In the genomic region with DNA sequence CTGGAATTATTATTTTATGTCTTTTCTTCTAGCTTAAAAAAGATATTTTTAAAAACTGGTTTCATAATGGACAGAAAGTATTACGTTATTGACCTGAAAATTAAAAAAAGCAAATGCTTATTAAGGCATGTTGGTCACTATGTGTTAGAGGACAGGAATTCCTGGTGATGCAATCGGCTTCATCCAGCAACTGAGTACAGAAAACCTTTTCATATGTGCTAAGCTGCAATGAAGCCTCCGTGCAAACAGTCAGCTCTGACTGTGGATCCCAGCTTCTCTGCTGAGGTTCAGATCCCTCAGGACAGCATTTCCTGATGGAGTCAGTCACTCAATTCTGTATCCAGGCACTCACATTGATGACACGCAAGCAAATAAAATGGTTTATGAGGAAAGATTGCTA, we compare ENCODE assay signal across 22 cellular contexts. TPM values are rescaled to one million over a fixed set of nuclear protein-coding genes. Genes with fewer than 3 reads are reported as not detected.
"Had no signal": no experiment of that assay in that cellular context is flagged by ENCODE, and none has a peak within 500 bp of the region (broad histone marks: within the 10 kb centered on the region; RNA-seq: fewer than 3 reads in every experiment).

No MANE protein-coding gene starts in this region.

- H3K9me3 ChIP-seq: esophagus muscularis mucosa, left ventricle myocardium inferior, prostate gland, right lobe of liver, spleen, testis, upper lobe of left lung had no signal

- H3K27ac ChIP-seq: coronary artery, esophagus muscularis mucosa, left ventricle myocardium inferior, prostate gland, right lobe of liver, spleen, testis had no signal

- DNase-seq: activated CD4-positive, alpha-beta memory T cell treated with anti-CD3 and anti-CD28 coated beads, Interleukin-2, amount 10 ng/mL, durations not matched to agents 7 days and 5 days; activated CD4-positive, alpha-beta T cell treated with anti-CD3 and anti-CD28 coated beads for 48 hours; activated CD4-positive, CD25-positive, alpha-beta regulatory T cell; activated CD8-positive, alpha-beta memory T cell treated with anti-CD3 and anti-CD28 coated beads, Interleukin-2, amount 10 ng/mL, durations not matched to agents 7 days and 5 days; activated naive CD4-positive, alpha-beta T cell; activated naive CD8-positive, alpha-beta T cell treated with anti-CD3 and anti-CD28 coated beads, Interleukin-2, amount 10 ng/mL, durations not matched to agents 7 days and 5 days; anterior cingulate cortex; central memory CD4-positive, alpha-beta T cell; effector CD4-positive, alpha-beta T cell; hypothalamus; left ventricle myocardium inferior; naive thymus-derived CD8-positive, alpha-beta T cell; right lobe of liver; spleen; stimulated activated CD4-positive, alpha-beta T cell treated with anti-CD3 and anti-CD28 coated beads, Interleukin-4, amount 100 ng/mL, for 4 hours; T-helper 1 cell; T-helper 9 cell; testis; upper lobe of left lung had no signal

- H3K4me1 ChIP-seq: esophagus muscularis mucosa, left ventricle myocardium inferior, prostate gland, testis, upper lobe of left lung had no signal

- H3K4me3 ChIP-seq: coronary artery, esophagus muscularis mucosa, left ventricle myocardium inferior, prostate gland, right lobe of liver, spleen, testis, upper lobe of left lung had no signal

- H3K36me3 ChIP-seq: esophagus muscularis mucosa, left ventricle myocardium inferior, prostate gland, right lobe of liver, spleen, upper lobe of left lung had no signal

- H3K27me3 ChIP-seq: right lobe of liver, spleen, testis, upper lobe of left lung had no signal

RNA-seq across cellular contexts. Expression of a gene that starts 22.7 kb away (rescaled TPM):
- total RNA-seq: activated CD4-positive, alpha-beta memory T cell treated with anti-CD3 and anti-CD28 coated beads, Interleukin-2, amount 10 ng/mL, durations not matched to agents 7 days and 5 days; activated CD8-positive, alpha-beta memory T cell treated with anti-CD3 and anti-CD28 coated beads, Interleukin-2, amount 10 ng/mL, durations not matched to agents 7 days and 5 days; activated naive CD8-positive, alpha-beta T cell treated with anti-CD3 and anti-CD28 coated beads, Interleukin-2, amount 10 ng/mL, durations not matched to agents 7 days and 5 days; naive thymus-derived CD8-positive, alpha-beta T cell had no signal
- polyA plus RNA-seq: naive thymus-derived CD8-positive, alpha-beta T cell had no signal
